ENCODE assay signal across 1 cellular context in the genomic region with DNA sequence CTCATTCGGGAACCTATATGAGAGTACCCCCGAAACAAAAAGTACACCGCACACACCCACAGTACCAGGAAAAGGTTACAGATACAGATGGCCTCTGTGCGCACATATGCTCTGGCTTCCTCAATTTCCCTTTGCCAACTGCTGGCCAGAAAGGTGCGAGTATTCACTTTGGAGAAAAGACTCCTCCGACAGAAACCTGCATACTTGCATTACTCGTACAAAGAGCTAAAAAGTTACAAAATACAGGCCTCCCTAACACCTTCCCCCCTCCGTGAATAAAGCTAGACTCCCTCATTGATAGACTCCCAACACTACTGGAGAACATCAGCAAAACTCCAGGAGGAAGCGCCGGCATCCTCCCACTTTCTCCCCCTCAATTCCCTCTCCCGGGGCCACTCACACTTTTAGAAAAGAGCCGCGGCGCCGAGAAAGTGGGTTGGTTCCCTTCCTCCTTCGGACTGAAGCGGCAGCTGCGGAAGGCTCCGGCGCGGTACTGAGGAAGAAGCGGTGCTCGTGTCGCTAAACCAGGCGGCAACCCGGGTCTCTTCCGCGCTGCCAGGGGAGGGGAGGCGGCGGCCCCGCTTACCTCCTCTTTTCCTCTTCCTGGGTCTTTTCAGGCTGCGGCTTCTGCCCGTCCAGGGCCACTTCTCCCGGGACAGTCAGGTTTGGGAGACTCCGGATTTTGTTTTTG.
TF ChIP-seq lines count a peak whose summit lies in the region.

No MANE protein-coding gene starts in this region.

TF ChIP-seq in GM12878, 131 proteins besides CTCF, POLR2A, EP300 and RAD21 (continued from another document):
- no peak for TF ChIP-seq KAT2A (conservative IDR thresholded peaks at IDR 0.05; ENCODE audit: control insufficient read depth, low read depth, low read length)
- TF ChIP-seq MYC (IDR thresholded peaks at IDR 0.05; ENCODE audit: insufficient read depth, insufficient read length, insufficient replicate concordance, low read length, severe bottlenecking) = no peak
- TF ChIP-seq GABPA (IDR thresholded peaks at IDR 0.05; ENCODE audit: low read depth) = no peak
- no peak for TF ChIP-seq RCOR1 (conservative IDR thresholded peaks at IDR 0.05; ENCODE audit: low read depth, low read length)
- no peak for TF ChIP-seq CUX1 (IDR thresholded peaks at IDR 0.05; ENCODE audit: insufficient replicate concordance, low read depth, low read length)
- TF ChIP-seq SMAD1 (IDR thresholded peaks at IDR 0.05; ENCODE audit: low read depth, partially characterized antibody) = no peak
- no peak for TF ChIP-seq HDGF (IDR thresholded peaks at IDR 0.05)
- TF ChIP-seq TCF12 (IDR thresholded peaks at IDR 0.05; ENCODE audit: low read depth, low read length) = 0 out of 2 replicates have a peak, but pooled peaks have one; percentile 21
- peak; percentile 67; the same call in 1 of the 2 replicates for TF ChIP-seq SPI1 (IDR thresholded peaks at IDR 0.05; ENCODE audit: borderline replicate concordance, insufficient read depth, low read depth, low read length)
- TF ChIP-seq NR2C2 (IDR thresholded peaks at IDR 0.05; ENCODE audit: borderline replicate concordance, control insufficient read depth, insufficient read length, low read depth) = no peak
- no peak for TF ChIP-seq CHD2 (IDR thresholded peaks at IDR 0.05; ENCODE audit: borderline replicate concordance, low read depth, low read length)
- TF ChIP-seq HDAC2 (IDR thresholded peaks at IDR 0.05) = no peak
- TF ChIP-seq BACH1 (IDR thresholded peaks at IDR 0.05; ENCODE audit: borderline replicate concordance) = no peak
- TF ChIP-seq ETV6 (conservative IDR thresholded peaks at IDR 0.05 in 1 of 2, IDR thresholded peaks at IDR 0.05 in 1 of 2; ENCODE audit: borderline replicate concordance in 1 of 2, low read depth in 1 of 2) = peak in 1 of 2 experiments; percentile 32; a peak in 1 of 4 replicates
- TF ChIP-seq FOXM1 (IDR thresholded peaks at IDR 0.05; ENCODE audit: low read depth, low read length) = no peak
- TF ChIP-seq BHLHE40 (IDR thresholded peaks at IDR 0.05; ENCODE audit: borderline replicate concordance in 1 of 2, low read depth in 2 of 2, low read length in 1 of 2) = peak in 1 of 2 experiments; percentile 33; a peak in 1 of 4 replicates
- no peak for TF ChIP-seq ZNF592 (IDR thresholded peaks at IDR 0.05)
- no peak for TF ChIP-seq TCF7 (IDR thresholded peaks at IDR 0.05; ENCODE audit: borderline replicate concordance)
- no peak for TF ChIP-seq RELA (IDR thresholded peaks at IDR 0.05; ENCODE audit: borderline replicate concordance, partially characterized antibody)
- no peak for TF ChIP-seq HCFC1 (IDR thresholded peaks at IDR 0.05; ENCODE audit: low read length)
- TF ChIP-seq ATF7 (IDR thresholded peaks at IDR 0.05; ENCODE audit: low read depth) = no peak
- no peak for TF ChIP-seq SREBF1 (IDR thresholded peaks at IDR 0.05; ENCODE audit: low read length)
- no peak for TF ChIP-seq ZBTB11 (CRISPR knock-in tag; IDR thresholded peaks at IDR 0.05)
- no peak for TF ChIP-seq MEF2A (IDR thresholded peaks at IDR 0.05; ENCODE audit: insufficient read depth, low read depth, low read length)
- TF ChIP-seq NFYA (IDR thresholded peaks at IDR 0.05; ENCODE audit: borderline replicate concordance, low read depth, low read length) = no peak
- no peak for TF ChIP-seq MTA3 (IDR thresholded peaks at IDR 0.05; ENCODE audit: borderline replicate concordance, low read length)
- TF ChIP-seq EZH2 (IDR thresholded peaks at IDR 0.05; ENCODE audit: borderline replicate concordance, control insufficient read depth, low read depth, low read length) = no peak
- TF ChIP-seq, protein P1, sequence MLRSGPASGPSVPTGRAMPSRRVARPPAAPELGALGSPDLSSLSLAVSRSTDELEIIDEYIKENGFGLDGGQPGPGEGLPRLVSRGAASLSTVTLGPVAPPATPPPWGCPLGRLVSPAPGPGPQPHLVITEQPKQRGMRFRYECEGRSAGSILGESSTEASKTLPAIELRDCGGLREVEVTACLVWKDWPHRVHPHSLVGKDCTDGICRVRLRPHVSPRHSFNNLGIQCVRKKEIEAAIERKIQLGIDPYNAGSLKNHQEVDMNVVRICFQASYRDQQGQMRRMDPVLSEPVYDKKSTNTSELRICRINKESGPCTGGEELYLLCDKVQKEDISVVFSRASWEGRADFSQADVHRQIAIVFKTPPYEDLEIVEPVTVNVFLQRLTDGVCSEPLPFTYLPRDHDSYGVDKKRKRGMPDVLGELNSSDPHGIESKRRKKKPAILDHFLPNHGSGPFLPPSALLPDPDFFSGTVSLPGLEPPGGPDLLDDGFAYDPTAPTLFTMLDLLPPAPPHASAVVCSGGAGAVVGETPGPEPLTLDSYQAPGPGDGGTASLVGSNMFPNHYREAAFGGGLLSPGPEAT (IDR thresholded peaks at IDR 0.05; ENCODE audit: low read depth) = peak; percentile 46
- TF ChIP-seq IKZF2 (IDR thresholded peaks at IDR 0.05) = peak in 1 of 2 experiments; percentile 32; a peak in 1 of 4 replicates
- TF ChIP-seq TAF1 (IDR thresholded peaks at IDR 0.05; ENCODE audit: borderline replicate concordance, low read depth, low read length) = no peak; the same call in 1 of the 2 replicates
- TF ChIP-seq ZNF384 (IDR thresholded peaks at IDR 0.05; ENCODE audit: borderline replicate concordance, low read depth, low read length) = no peak
- TF ChIP-seq PKNOX1 (IDR thresholded peaks at IDR 0.05) = no peak
- TF ChIP-seq ZNF274 (IDR thresholded peaks at IDR 0.05; ENCODE audit: insufficient read depth, insufficient read length) = no peak
TF ChIP-seq in GM12878: peak in this region for 10.
